25 cellular contexts compared by ENCODE assay signal in the genomic region with DNA sequence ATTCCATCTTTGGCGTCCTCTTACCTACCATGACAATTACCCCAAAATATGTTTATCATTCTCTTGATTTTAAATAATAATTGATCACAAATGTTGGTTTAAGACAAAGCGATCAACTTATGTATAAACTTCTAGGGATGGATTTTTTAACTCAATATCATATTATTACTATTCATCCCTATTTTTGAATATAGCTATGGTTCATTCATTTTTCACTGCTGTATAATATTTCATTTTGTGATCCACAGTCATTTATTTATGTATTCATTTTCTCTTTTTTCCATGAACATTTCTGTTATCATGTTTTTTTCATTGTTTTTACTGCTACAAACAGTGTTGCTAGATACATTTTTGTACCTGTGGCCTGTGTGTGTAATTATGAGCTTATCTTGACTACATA.
"Had no signal": no experiment of that assay in that cellular context is flagged by ENCODE, and none has a peak within 500 bp of the region (broad histone marks: within the 10 kb centered on the region; RNA-seq: fewer than 3 reads in every experiment).

No MANE protein-coding gene starts in this region.

- DNase-seq: colonic mucosa; cortex of kidney; dorsolateral prefrontal cortex; effector CD4-positive, alpha-beta T cell; effector CD8-positive, alpha-beta T cell; effector memory CD4-positive, alpha-beta T cell; effector memory CD8-positive, alpha-beta T cell; endodermal cell; erythroblast; esophagus squamous epithelium; foreskin keratinocyte; foreskin melanocyte; gastrocnemius medialis; glutamatergic neuron; head of caudate nucleus; heart left ventricle; heart right ventricle had no signal

- H3K27me3 ChIP-seq: colonic mucosa, esophagus muscularis mucosa, foreskin keratinocyte, gastrocnemius medialis, gastroesophageal sphincter had no signal

- ATAC-seq: effector memory CD8-positive, alpha-beta T cell; esophagus mucosa; foreskin keratinocyte; gastrocnemius medialis; gastroesophageal sphincter; heart left ventricle; heart right ventricle had no signal

- H3K36me3 ChIP-seq: colonic mucosa, esophagus muscularis mucosa, esophagus squamous epithelium, gastrocnemius medialis, gastroesophageal sphincter, heart left ventricle, heart right ventricle had no signal

- H3K9me3 ChIP-seq: colonic mucosa, esophagus muscularis mucosa, esophagus squamous epithelium, gastrocnemius medialis, gastroesophageal sphincter, heart left ventricle, heart right ventricle had no signal

- H3K9me3 Mint-ChIP-seq: dendritic cell treated with granulocyte-macrophage colony-stimulating factor and Interleukin-4, amounts not matched to agents 40 ng/mL and 50 ng/mL, for 4 days; effector memory CD8-positive, alpha-beta T cell; endodermal cell had no signal

- H3K4me1 Mint-ChIP-seq: endodermal cell had no signal

- H3K4me3 ChIP-seq: colonic mucosa, coronary artery, dorsolateral prefrontal cortex, esophagus muscularis mucosa, esophagus squamous epithelium, gastrocnemius medialis, gastroesophageal sphincter, heart left ventricle, heart right ventricle had no signal

- FAIRE-seq: endometrium, frontal cortex had no signal

- H3K4me1 ChIP-seq: colonic mucosa, foreskin keratinocyte, gastrocnemius medialis had no signal

- H3K27ac Mint-ChIP-seq: dendritic cell treated with granulocyte-macrophage colony-stimulating factor and Interleukin-4, amounts not matched to agents 40 ng/mL and 50 ng/mL, for 4 days; effector memory CD8-positive, alpha-beta T cell; endodermal cell had no signal

- H3K27ac ChIP-seq: colonic mucosa, coronary artery, dorsolateral prefrontal cortex, epithelial cell of prostate, esophagus muscularis mucosa, esophagus squamous epithelium, foreskin keratinocyte, gastrocnemius medialis, gastroesophageal sphincter, heart left ventricle, heart right ventricle had no signal

- H3K4me3 Mint-ChIP-seq: dendritic cell treated with granulocyte-macrophage colony-stimulating factor and Interleukin-4, amounts not matched to agents 40 ng/mL and 50 ng/mL, for 4 days; effector memory CD8-positive, alpha-beta T cell; endodermal cell had no signal
